In the genomic region with DNA sequence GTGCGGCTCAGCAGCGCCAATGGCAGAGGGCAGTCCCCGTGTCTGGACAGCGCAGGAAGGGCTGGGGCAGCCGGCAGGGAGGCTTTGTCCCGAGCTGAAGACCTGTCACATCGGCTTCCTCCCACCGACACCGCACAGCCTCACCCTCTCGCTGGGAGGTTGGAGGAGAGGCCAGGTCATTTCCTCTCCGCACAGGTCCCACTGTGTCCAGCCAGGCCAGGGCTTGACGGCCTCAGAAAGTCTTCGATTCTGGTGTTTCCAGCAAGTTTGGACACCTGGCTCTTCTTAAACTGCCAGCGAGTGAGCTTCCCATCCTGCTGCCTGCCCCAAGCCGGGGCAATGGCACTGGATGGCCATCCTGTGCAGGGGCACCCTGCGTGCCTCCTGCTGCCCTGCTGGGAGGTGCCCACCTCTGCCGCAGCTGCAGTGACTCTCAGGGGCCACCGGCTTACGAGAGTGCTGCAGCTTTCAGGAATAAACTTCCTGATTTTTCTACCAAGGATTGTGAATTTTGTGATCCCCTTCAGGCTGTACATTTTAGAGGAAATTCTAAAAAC, we compare ENCODE assay signal across 1 cellular context.
TF ChIP-seq lines count a peak whose summit lies in the region.

No MANE protein-coding gene starts in this region.

TF ChIP-seq in HepG2, 621 proteins besides CTCF, POLR2A, EP300 and RAD21:
- TF ChIP-seq ZKSCAN1 (IDR thresholded peaks at IDR 0.05; ENCODE audit: low read length) = no peak
- TF ChIP-seq SNRNP70 (IDR thresholded peaks at IDR 0.05; ENCODE audit: low read depth, low read length) = no peak
- TF ChIP-seq CCDC6 (CRISPR knock-in tag; IDR thresholded peaks at IDR 0.05) = no peak
- TF ChIP-seq ZNF335 (CRISPR knock-in tag; IDR thresholded peaks at IDR 0.05) = no peak
- TF ChIP-seq ZNF550 (CRISPR knock-in tag; IDR thresholded peaks at IDR 0.05; ENCODE audit: borderline replicate concordance) = no peak
- TF ChIP-seq ADNP (CRISPR knock-in tag; IDR thresholded peaks at IDR 0.05) = no peak
- no peak for TF ChIP-seq TEAD3 (CRISPR knock-in tag; optimal IDR thresholded peaks at IDR 0.05; ENCODE audit: borderline replicate concordance)
- TF ChIP-seq, protein P1, sequence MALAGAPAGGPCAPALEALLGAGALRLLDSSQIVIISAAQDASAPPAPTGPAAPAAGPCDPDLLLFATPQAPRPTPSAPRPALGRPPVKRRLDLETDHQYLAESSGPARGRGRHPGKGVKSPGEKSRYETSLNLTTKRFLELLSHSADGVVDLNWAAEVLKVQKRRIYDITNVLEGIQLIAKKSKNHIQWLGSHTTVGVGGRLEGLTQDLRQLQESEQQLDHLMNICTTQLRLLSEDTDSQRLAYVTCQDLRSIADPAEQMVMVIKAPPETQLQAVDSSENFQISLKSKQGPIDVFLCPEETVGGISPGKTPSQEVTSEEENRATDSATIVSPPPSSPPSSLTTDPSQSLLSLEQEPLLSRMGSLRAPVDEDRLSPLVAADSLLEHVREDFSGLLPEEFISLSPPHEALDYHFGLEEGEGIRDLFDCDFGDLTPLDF (CRISPR knock-in tag; IDR thresholded peaks at IDR 0.05) = no peak
- TF ChIP-seq, protein P2, sequence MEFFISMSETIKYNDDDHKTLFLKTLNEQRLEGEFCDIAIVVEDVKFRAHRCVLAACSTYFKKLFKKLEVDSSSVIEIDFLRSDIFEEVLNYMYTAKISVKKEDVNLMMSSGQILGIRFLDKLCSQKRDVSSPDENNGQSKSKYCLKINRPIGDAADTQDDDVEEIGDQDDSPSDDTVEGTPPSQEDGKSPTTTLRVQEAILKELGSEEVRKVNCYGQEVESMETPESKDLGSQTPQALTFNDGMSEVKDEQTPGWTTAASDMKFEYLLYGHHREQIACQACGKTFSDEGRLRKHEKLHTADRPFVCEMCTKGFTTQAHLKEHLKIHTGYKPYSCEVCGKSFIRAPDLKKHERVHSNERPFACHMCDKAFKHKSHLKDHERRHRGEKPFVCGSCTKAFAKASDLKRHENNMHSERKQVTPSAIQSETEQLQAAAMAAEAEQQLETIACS (CRISPR knock-in tag; IDR thresholded peaks at IDR 0.05) = no peak
- no peak for TF ChIP-seq ZNF75D (CRISPR knock-in tag; IDR thresholded peaks at IDR 0.05; ENCODE audit: borderline replicate concordance)
- no peak for TF ChIP-seq RELA (CRISPR knock-in tag; IDR thresholded peaks at IDR 0.05)
- no peak for TF ChIP-seq ZMAT3 (CRISPR knock-in tag; conservative IDR thresholded peaks at IDR 0.05)
